ENCODE assay signal across 10 cellular contexts in the genomic region with DNA sequence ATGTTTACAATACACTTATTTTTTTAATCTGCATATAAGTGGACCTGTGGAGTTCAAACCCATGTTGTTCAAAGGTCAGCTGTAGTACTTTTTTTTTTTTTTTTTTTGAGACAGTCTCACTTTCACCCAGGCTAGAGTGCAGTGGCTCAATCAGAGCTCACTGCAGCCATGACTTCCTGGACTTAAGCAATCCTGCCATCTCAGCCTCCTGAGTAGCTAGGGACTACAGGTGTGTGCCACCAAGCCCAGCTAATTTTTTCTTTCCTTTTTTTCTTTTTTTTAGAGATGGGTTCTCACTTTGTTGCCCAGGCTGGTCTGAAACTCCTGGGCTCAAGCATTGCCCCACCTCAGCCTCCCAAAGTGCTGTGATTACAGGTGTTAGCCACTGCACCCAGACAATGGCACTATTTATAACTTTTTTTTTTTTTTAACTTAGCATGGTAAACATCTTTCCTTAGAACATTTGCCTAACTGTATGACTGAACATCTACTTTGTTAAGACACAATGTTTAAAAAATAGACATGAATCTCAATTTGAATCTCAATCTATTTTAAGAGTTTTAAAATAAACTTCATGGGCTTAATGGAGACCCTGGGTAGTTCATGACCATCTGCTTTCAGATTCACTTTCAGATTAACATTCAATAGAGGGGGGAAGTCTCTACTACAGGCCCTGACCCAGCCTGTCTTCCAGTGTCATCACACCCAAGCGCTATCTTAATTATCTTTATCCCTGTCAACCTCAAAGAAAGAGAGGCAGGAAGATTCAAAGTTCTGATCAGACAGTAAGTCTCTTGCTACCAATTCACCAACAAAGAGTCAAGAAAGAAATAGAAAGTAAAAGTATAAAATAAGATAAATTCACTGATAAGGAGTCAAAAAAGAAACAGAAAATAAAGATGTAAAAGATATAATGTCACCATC.
DNase-seq lines count a peak whose midpoint lies in the region; ATAC-seq and TF ChIP-seq lines count a peak whose summit lies in the region.
"Had no signal": no experiment of that assay in that cellular context is flagged by ENCODE, and none has a peak within 500 bp of the region (broad histone marks: within the 10 kb centered on the region; RNA-seq: fewer than 3 reads in every experiment).

No MANE protein-coding gene starts in this region.

- H3K9me3 Mint-ChIP-seq in central memory CD8-positive, alpha-beta T cell: no peaks in the 10 kb centered on the region

- peak overlapping the region; percentile 60 for H3K4me3 Mint-ChIP-seq in central memory CD8-positive, alpha-beta T cell

- ATAC-seq in GM18505 (IDR thresholded peaks at IDR 0.05; ENCODE audit: unreplicated experiment) (peak; percentile 95), GM21390 (IDR thresholded peaks at IDR 0.05; ENCODE audit: unreplicated experiment) (peak; percentile 91), HG03354 (IDR thresholded peaks at IDR 0.05; ENCODE audit: poor library complexity, severe bottlenecking, unreplicated experiment) (peak; percentile 93)
- ATAC-seq in central memory CD8-positive, alpha-beta T cell (replicated peaks; ENCODE audit: extremely low read depth, poor library complexity, severe bottlenecking): peak; percentile 80

- peaks cover 71% of the 10 kb centered on the region for H3K4me1 Mint-ChIP-seq in central memory CD8-positive, alpha-beta T cell

- TF ChIP-seq POLR2A in GM18505 (IDR thresholded peaks at IDR 0.05; ENCODE audit: borderline replicate concordance, extremely low read depth, insufficient read depth, insufficient read length): no peak

- H3K36me3 Mint-ChIP-seq in central memory CD8-positive, alpha-beta T cell (ENCODE audit: insufficient read depth): peaks cover 7% of the 10 kb centered on the region

- H3K27ac Mint-ChIP-seq in central memory CD8-positive, alpha-beta T cell (ENCODE audit: low read depth): peak overlapping the region; percentile 87

- peak in 1 of 2 donors; percentile 12 for DNase-seq in central memory CD8-positive, alpha-beta T cell (ENCODE audit: low spot score in 2 of 2)
- DNase-seq in NCI-H510A (lab: John Stamatoyannopoulos, UW) (no peak), A172 (ENCODE audit: low spot score) (no peak), DMS79 (lab: John Stamatoyannopoulos, UW) (no peak), NCI-H226 (no peak)
- DNase-seq: activated CD4-positive, alpha-beta T cell treated with anti-CD3 and anti-CD28 coated beads, Interleukin-2, amount 50 U/mL, for 1 hour; NCI-H2081 had no signal

- no peaks in the 10 kb centered on the region for H3K27me3 Mint-ChIP-seq in central memory CD8-positive, alpha-beta T cell
